Comparison of ENCODE assay signal across 16 cellular contexts in the genomic region with DNA sequence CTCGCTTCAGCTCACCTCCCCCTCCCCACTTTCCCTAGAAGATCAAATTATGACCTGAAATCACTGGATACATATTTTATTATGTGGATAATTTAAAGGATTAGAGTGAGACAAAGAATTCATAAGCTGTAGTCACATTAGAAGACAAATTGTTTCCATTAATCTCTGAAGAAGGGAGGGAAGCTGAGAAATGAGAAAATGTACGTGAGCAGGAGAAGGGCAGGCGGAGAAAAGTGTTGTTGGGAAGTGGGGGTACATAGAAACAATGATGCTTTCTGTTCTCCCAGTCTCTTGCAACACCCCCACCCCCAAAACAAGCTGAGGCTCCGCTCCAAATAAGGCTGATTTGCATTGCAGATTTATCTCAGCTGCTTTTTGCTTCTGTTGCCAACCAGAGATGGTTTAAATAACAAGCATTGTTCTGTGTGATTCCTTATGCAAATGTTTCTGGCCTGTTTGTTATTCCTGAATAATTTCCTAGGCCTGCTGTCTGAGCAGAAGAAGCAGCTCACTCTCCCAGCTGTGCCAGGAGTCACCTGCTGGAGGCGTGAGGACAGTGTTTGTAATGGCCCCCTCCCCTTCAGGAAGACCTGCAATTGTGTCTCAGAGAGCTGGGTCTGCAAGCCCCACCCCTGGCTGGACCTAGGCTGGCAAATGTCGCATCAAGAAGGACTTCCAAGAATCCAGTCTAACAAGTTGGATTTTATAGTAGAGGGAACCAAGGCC.
DNase-seq lines count a peak whose midpoint lies in the region; ATAC-seq and TF ChIP-seq lines count a peak whose summit lies in the region.
"Had no signal": no experiment of that assay in that cellular context is flagged by ENCODE, and none has a peak within 500 bp of the region (broad histone marks: within the 10 kb centered on the region; RNA-seq: fewer than 3 reads in every experiment).

No MANE protein-coding gene starts in this region.

- no peak overlapping the region for H3K27ac Mint-ChIP-seq in neural progenitor cell
- H3K27ac Mint-ChIP-seq: activated CD4-positive, alpha-beta memory T cell treated with anti-CD3 and anti-CD28 coated beads for 36 hours; activated naive CD8-positive, alpha-beta T cell had no signal

- peak overlapping the region; percentile 19 for H2AFZ ChIP-seq in neural progenitor cell (replicated peaks)

- H3K27ac ChIP-seq in neural progenitor cell (no peak overlapping the region), foreskin keratinocyte (no peak overlapping the region)
- H3K27ac ChIP-seq: cardiac muscle cell, HL-60 had no signal

- H3K27me3 Mint-ChIP-seq in neural progenitor cell (ENCODE audit: insufficient read depth, low read depth) = peaks cover 8% of the 10 kb centered on the region
- H3K27me3 Mint-ChIP-seq: activated naive CD8-positive, alpha-beta T cell had no signal

- H3K9me3 Mint-ChIP-seq in neural progenitor cell = no peaks in the 10 kb centered on the region
- H3K9me3 Mint-ChIP-seq: activated CD4-positive, alpha-beta memory T cell treated with anti-CD3 and anti-CD28 coated beads for 36 hours had no signal

- no peaks in the 10 kb centered on the region for H3F3A ChIP-seq in neural progenitor cell (ENCODE audit: low read depth)

- H3K4me3 Mint-ChIP-seq in neural progenitor cell = no peak overlapping the region
- H3K4me3 Mint-ChIP-seq: activated CD4-positive, alpha-beta memory T cell treated with anti-CD3 and anti-CD28 coated beads for 36 hours; activated naive CD8-positive, alpha-beta T cell had no signal

- no peak overlapping the region for H3K4me2 ChIP-seq in neural progenitor cell

- ATAC-seq in foreskin keratinocyte = no peak
- no peak for ATAC-seq in GM18505 (IDR thresholded peaks at IDR 0.05; ENCODE audit: unreplicated experiment)
- no peak for ATAC-seq in HG03442 (IDR thresholded peaks at IDR 0.05; ENCODE audit: unreplicated experiment)

- TF ChIP-seq CTCF in neural progenitor cell (IDR thresholded peaks at IDR 0.05) = peak; percentile 25
- no peak for TF ChIP-seq CTCF in foreskin keratinocyte (conservative IDR thresholded peaks at IDR 0.05)

- H3K4me3 ChIP-seq in NT2/D1 (ENCODE audit: insufficient read length, low read depth) (no peak overlapping the region), neural progenitor cell (no peak overlapping the region)
- H3K4me3 ChIP-seq: cardiac muscle cell had no signal

- H3K9me3 ChIP-seq in NT2/D1 (ENCODE audit: insufficient read depth, low read length) = no peaks in the 10 kb centered on the region
- no peaks in the 10 kb centered on the region for H3K9me3 ChIP-seq in neural progenitor cell (ENCODE audit: low read depth)

- H3K27me3 ChIP-seq in NT2/D1 (ENCODE audit: insufficient read depth, insufficient read length) (no peaks in the 10 kb centered on the region), neural progenitor cell (no peaks in the 10 kb centered on the region), foreskin keratinocyte (peaks cover 4% of the 10 kb centered on the region)
- H3K27me3 ChIP-seq: cardiac muscle cell had no signal

- no peaks in the 10 kb centered on the region for H3K79me2 ChIP-seq in neural progenitor cell (ENCODE audit: low read depth)

- peaks cover 25% of the 10 kb centered on the region for H3K4me1 Mint-ChIP-seq in neural progenitor cell

- no peaks in the 10 kb centered on the region for H4K20me1 ChIP-seq in neural progenitor cell (ENCODE audit: low read depth)

- peaks cover 12% of the 10 kb centered on the region for H3K4me1 ChIP-seq in NT2/D1 (ENCODE audit: insufficient read depth, insufficient read length)
- H3K4me1 ChIP-seq in neural progenitor cell = peaks cover 8% of the 10 kb centered on the region
- H3K4me1 ChIP-seq in foreskin keratinocyte = no peaks in the 10 kb centered on the region

- peak; percentile 74 for DNase-seq in COLO829 (ENCODE audit: low spot score)
- DNase-seq in NT2/D1 (ENCODE audit: low read depth, low spot score) = peak; percentile 87
- peak; percentile 78 to 97 for DNase-seq in hippocampal formation (lab: John Stamatoyannopoulos, UW)
- DNase-seq in neural progenitor cell (ENCODE audit: low spot score) = peak; percentile 40
- DNase-seq in DMS53 (lab: John Stamatoyannopoulos, UW) = no peak
- no peak for DNase-seq in foreskin keratinocyte
- DNase-seq: activated CD4-positive, alpha-beta memory T cell treated with anti-CD3 and anti-CD28 coated beads for 36 hours; activated T-cell treated with anti-CD3 and anti-CD28 coated beads, Interleukin-2, amount 50 U/mL, for 48 hours; Karpas-422; NCI-H1417; small intestine had no signal

- no peak for TF ChIP-seq POLR2A in GM18505 (IDR thresholded peaks at IDR 0.05; ENCODE audit: borderline replicate concordance, extremely low read depth, insufficient read depth, insufficient read length)

- H3K36me3 ChIP-seq in NT2/D1 (ENCODE audit: insufficient read depth, insufficient read length, low read length) = no peaks in the 10 kb centered on the region
- no peaks in the 10 kb centered on the region for H3K36me3 ChIP-seq in neural progenitor cell
- H3K36me3 ChIP-seq: cardiac muscle cell had no signal

- no peak overlapping the region for H3K9ac ChIP-seq in NT2/D1 (ENCODE audit: insufficient read length, low read depth)
- H3K9ac ChIP-seq in neural progenitor cell = no peak overlapping the region

- H3K36me3 Mint-ChIP-seq in neural progenitor cell = no peaks in the 10 kb centered on the region
- H3K36me3 Mint-ChIP-seq: activated CD4-positive, alpha-beta memory T cell treated with anti-CD3 and anti-CD28 coated beads for 36 hours; activated naive CD8-positive, alpha-beta T cell had no signal

Comparison
In these comparisons a context has a peak if more than half of its experiments do, and no peak if none do; other contexts are left out.
1. DNase-seq: peak in COLO829 (single experiment), NT2/D1 (single experiment), hippocampal formation (2 of 2) and neural progenitor cell (single experiment); none in DMS53 (single experiment) and foreskin keratinocyte (0 of 2).